In genomic region chr11:71255323-71255722, GRCh38 we compare ENCODE assay signal across 27 cellular contexts. TPM values are rescaled to one million over a fixed set of nuclear protein-coding genes. Genes with fewer than 3 reads are reported as not detected.
A peak's percentile ranks its signal among the peaks of the same experiment; 100 is the strongest.
DNase-seq lines count a peak whose midpoint lies in the region; ATAC-seq, FAIRE-seq and TF ChIP-seq lines count a peak whose summit lies in the region.
"Had no signal": no experiment of that assay in that cellular context is flagged by ENCODE, and none has a peak within 500 bp of the region (broad histone marks: within the 10 kb centered on the region; RNA-seq: fewer than 3 reads in every experiment).

No MANE protein-coding gene starts in this region.

- H3K79me2 ChIP-seq in HepG2 (ENCODE audit: insufficient read depth, low read length), result peaks cover 9% of the 10 kb centered on the region
- peaks cover 6 to 11% of the 10 kb centered on the region in 2 experiments for H3K79me2 ChIP-seq in H1 (ENCODE audit: control insufficient read depth in 1 of 2, insufficient read depth in 2 of 2, low read length in 2 of 2)

- H3K14ac ChIP-seq in H1 (ENCODE audit: insufficient read length), result no peak overlapping the region

- H3K27me3 ChIP-seq in HepG2 (ENCODE audit: control insufficient read depth in 1 of 2, insufficient read depth in 2 of 2, low read length in 2 of 2) (no peaks in the 10 kb centered on the region; a peak in 1 of 5 replicates), right lobe of liver (no peaks in the 10 kb centered on the region), H1 (replicated peaks in 1 of 4; ENCODE audit: control insufficient read depth in 3 of 4, extremely low read depth in 1 of 4, insufficient read depth in 3 of 4, low read length in 3 of 4) (no peaks in the 10 kb centered on the region; a peak in 1 of 7 replicates)

- intact Hi-C loops in HepG2 (cut with micrococcal nuclease; ENCODE audit: unreplicated experiment), result no loop called here
- intact Hi-C loops in right lobe of liver (cut with DNase I), result no loop called here
- intact Hi-C loops in mucosa of descending colon (cut with DNase I, micrococcal nuclease), result no loop called here

- H3K23me2 ChIP-seq in H1 (ENCODE audit: low read depth, low read length), result peaks cover 15% of the 10 kb centered on the region; the same call in 1 of the 2 replicates

- CTCF ChIA-PET in HepG2 (lab: Yijun Ruan, JAX; ENCODE audit: low intra/inter-chr PET ratio, low total read pairs), result no interaction called here
- CTCF ChIA-PET in H1 (lab: Charles Lee; ENCODE audit: partially characterized antibody), result interaction anchor here (0.9 to 2.1 kb wide), 10 partner anchors 8 to 192 kb away, joined by 3 to 6 read pairs (median 4); no protein-coding TSS in a partner anchor

- H3K23ac ChIP-seq in H1 (ENCODE audit: insufficient read length), result no peak overlapping the region

- H3K4me3 ChIP-seq in HepG2 (replicated peaks in 1 of 3; ENCODE audit: insufficient read depth in 1 of 3, low read depth in 2 of 3, low read length in 3 of 3) (no peak overlapping the region), right lobe of liver (no peak overlapping the region), H1 (ENCODE audit: extremely low read depth in 1 of 4, insufficient read depth in 2 of 4, low read depth in 3 of 4, low read length in 4 of 4) (no peak overlapping the region), mucosa of descending colon (no peak overlapping the region)
- H3K4me3 ChIP-seq: adrenal gland, BLaER1, K562, skin epidermis had no signal

- H2BK120ac ChIP-seq in H1 (replicated peaks; ENCODE audit: low read depth, low read length), result no peak overlapping the region

- POLR2A ChIA-PET in HepG2 (lab: Yijun Ruan, JAX) (no interaction called here), H1 (lab: Charles Lee; ENCODE audit: partially characterized antibody) (interaction anchor here (2.0 to 3.0 kb wide), 2 partner anchors 9 to 11 kb away, joined by 13 to 34 read pairs; no protein-coding TSS in a partner anchor)

- no peaks in the 10 kb centered on the region; the same call in 1 of the 2 replicates for H3K79me1 ChIP-seq in H1 (ENCODE audit: low read depth, low read length)

- TF ChIP-seq CTCF in HepG2 (CRISPR knock-in tag; IDR thresholded peaks at IDR 0.05) (no peak), right lobe of liver (IDR thresholded peaks at IDR 0.05) (no peak), H1 (IDR thresholded peaks at IDR 0.05; ENCODE audit: control extremely low read depth in 1 of 3, insufficient read depth in 1 of 3, low read depth in 1 of 3, low read length in 3 of 3) (no peak), mucosa of descending colon (IDR thresholded peaks at IDR 0.05) (no peak)

- 93% methylated on average over 5 of the region's 5 CpGs for WGBS in HepG2 (ENCODE audit: low lambda C conversion rate)
- WGBS in right lobe of liver (ENCODE audit: insufficient coverage, low coverage, low lambda C conversion rate, missing lambda C conversion rate), result 67% methylated on average over 5 of the region's 5 CpGs
- WGBS in H1 (ENCODE audit: extremely low coverage in 1 of 2, insufficient coverage in 1 of 2, insufficient read length in 1 of 2, insufficient replicate concordance in 2 of 2, low coverage in 1 of 2, low lambda C conversion rate in 2 of 2, missing lambda C conversion rate in 1 of 2), 2 experiments, result 84% methylated on average over 5 of the region's 5 CpGs; no CpG with 5 or more reads in 1 of the 2 experiments

- no peak overlapping the region for H3K4me2 ChIP-seq in HepG2 (ENCODE audit: low read depth, low read length)
- peak overlapping the region in 1 of 2 experiments; percentile 32; a peak in 1 of 4 replicates for H3K4me2 ChIP-seq in H1 (ENCODE audit: insufficient read depth in 1 of 2, low read depth in 2 of 2, low read length in 2 of 2)
- H3K4me2 ChIP-seq: BLaER1 had no signal

- no TSS peak for BruUV-seq in HepG2 (replicated peaks; lab: Mats Ljungman, UMichigan)

- no peaks in the 10 kb centered on the region for H3K36me3 ChIP-seq in HepG2 (replicated peaks in 1 of 2; ENCODE audit: control insufficient read depth in 1 of 2, insufficient read depth in 2 of 2, low read length in 2 of 2)
- H3K36me3 ChIP-seq in right lobe of liver, result no peaks in the 10 kb centered on the region
- no peaks in the 10 kb centered on the region for H3K36me3 ChIP-seq in H1 (ENCODE audit: control insufficient read depth in 2 of 4, insufficient read depth in 4 of 4, low read length in 3 of 4)
- H3K36me3 ChIP-seq in mucosa of descending colon (ENCODE audit: low read depth), result no peaks in the 10 kb centered on the region
- H3K36me3 ChIP-seq: adrenal gland, BLaER1, neutrophil had no signal

- peak overlapping the region; percentile 26 for H4K91ac ChIP-seq in H1 (replicated peaks; ENCODE audit: insufficient read length, low read length)

- TF ChIP-seq RAD21 in HepG2 (CRISPR knock-in tag; IDR thresholded peaks at IDR 0.05), result no peak
- no peak for TF ChIP-seq RAD21 in H1 (IDR thresholded peaks at IDR 0.05 in 1 of 2, conservative IDR thresholded peaks at IDR 0.05 in 1 of 2; ENCODE audit: low read depth in 2 of 2, low read length in 2 of 2)

- no peak overlapping the region for H4K5ac ChIP-seq in H1 (ENCODE audit: insufficient read length, low read depth, low read length)

- no peak overlapping the region for H4K8ac ChIP-seq in H1 (ENCODE audit: extremely low read depth, insufficient read depth, low read length)

- peak overlapping the region; percentile 92; the same call in 1 of the 2 replicates for H2BK12ac ChIP-seq in H1 (ENCODE audit: low read depth, low read length)

- no peak overlapping the region for H3K18ac ChIP-seq in H1 (ENCODE audit: extremely low read depth, low read length)

- ATAC-seq in HepG2 (no peak), right lobe of liver (no peak), mucosa of descending colon (peak; percentile 24), HG03095 (IDR thresholded peaks at IDR 0.05; ENCODE audit: unreplicated experiment) (no peak)
- ATAC-seq: activated CD8-positive, alpha-beta memory T cell treated with anti-CD3 and anti-CD28 coated beads, Interleukin-2, amount 10 ng/mL, durations not matched to agents 7 days and 5 days; K562 had no signal

- H3K4ac ChIP-seq in H1 (replicated peaks; ENCODE audit: insufficient read length, low read depth, low read length), result no peak overlapping the region

- peak overlapping the region; percentile 90; the same call in 1 of the 2 replicates for H2BK20ac ChIP-seq in H1 (ENCODE audit: low read length)

- TF ChIP-seq EP300 in HepG2 (IDR thresholded peaks at IDR 0.05; ENCODE audit: low read depth in 2 of 2, low read length in 2 of 2) (no peak), HepG2 (CRISPR knock-in tag; IDR thresholded peaks at IDR 0.05; ENCODE audit: borderline replicate concordance) (no peak), H1 (IDR thresholded peaks at IDR 0.05; ENCODE audit: borderline replicate concordance in 1 of 2, low read depth in 2 of 2, low read length in 2 of 2) (no peak)

- no peak for DNase-seq in HepG2 (ENCODE audit: low spot score)
- no peak for DNase-seq in right lobe of liver
- no peak for DNase-seq in H1 (ENCODE audit: low read depth in 1 of 2, low spot score in 2 of 2)
- peak in 1 of 3 donors; percentile 46 for DNase-seq in mucosa of descending colon
- no peak for DNase-seq in COR-L47 (lab: John Stamatoyannopoulos, UW)
- no peak for DNase-seq in AML-193 (lab: John Stamatoyannopoulos, UW)
- no peak for DNase-seq in stimulated activated CD4-positive, alpha-beta T cell treated with anti-CD3 and anti-CD28 coated beads, Interleukin-4, amount 100 ng/mL, for 24 hours
- DNase-seq: activated CD4-positive, alpha-beta T cell treated with anti-CD3 and anti-CD28 coated beads, Interleukin-2, amount 10 ng/mL, durations not matched to agents 24 days and 14 days; activated CD8-positive, alpha-beta memory T cell treated with anti-CD3 and anti-CD28 coated beads, Interleukin-2, amount 10 ng/mL, durations not matched to agents 7 days and 5 days; activated naive CD4-positive, alpha-beta T cell treated with Interleukin-2 at 50 U/mL for 16 hours; activated T-cell treated with anti-CD3 and anti-CD28 coated beads, Interleukin-2, amount 50 U/mL, for 48 hours; adrenal gland; HCEC 1CT; kidney; NCI-H1105; Right ventricle myocardium superior; stimulated activated CD4-positive, alpha-beta T cell treated with anti-CD3 and anti-CD28 coated beads, Interleukin-1b, Interleukin-23, amount 100 ng/mL, for 48 hours; trophoblast cell had no signal

- H3K56ac ChIP-seq in H1 (replicated peaks; ENCODE audit: insufficient read length, low read depth, low read length), result no peak overlapping the region

- TF ChIP-seq POLR2A in HepG2 (IDR thresholded peaks at IDR 0.05; ENCODE audit: insufficient read depth in 1 of 2, low read depth in 2 of 2, low read length in 2 of 2), result no peak
- TF ChIP-seq POLR2A in right lobe of liver (IDR thresholded peaks at IDR 0.05), result no peak
- TF ChIP-seq POLR2A in H1 (IDR thresholded peaks at IDR 0.05; ENCODE audit: control extremely low read depth in 1 of 2, low read depth in 2 of 2, low read length in 2 of 2), result no peak

- H3K4me1 ChIP-seq in HepG2 (ENCODE audit: insufficient read depth, low read length) (peaks cover 41% of the 10 kb centered on the region), right lobe of liver (peaks cover 0 to 7% (median 3%) of the 10 kb centered on the region in 4 donors), H1 (replicated peaks in 1 of 4; ENCODE audit: control insufficient read depth in 3 of 4, insufficient read depth in 4 of 4, low read length in 3 of 4) (peaks cover 8 to 26% (median 19%) of the 10 kb centered on the region in 4 experiments), mucosa of descending colon (ENCODE audit: low read depth) (no peaks in the 10 kb centered on the region)

- in situ Hi-C loops in HepG2 (cut with HindIII; ENCODE audit: extremely low pct_ligation_motif_present, low pct_unique_long_range_greater_than_20kb), result no loop called here

- H3K9me3 ChIP-seq in HepG2 (ENCODE audit: low read length) (peaks cover 8% of the 10 kb centered on the region; the same call in 1 of the 2 replicates), right lobe of liver (no peaks in the 10 kb centered on the region), H1 (ENCODE audit: insufficient read depth in 2 of 2, low read depth in 1 of 2, low read length in 1 of 2) (peaks cover 0 to 2% of the 10 kb centered on the region in 2 experiments; a peak in 2 of 4 replicates), mucosa of descending colon (peaks cover 4% of the 10 kb centered on the region)
- H3K9me3 ChIP-seq: adrenal gland, neutrophil had no signal

- H2AK5ac ChIP-seq in H1 (ENCODE audit: low read depth, low read length), result 0 out of 2 replicates have a peak overlapping the region, but pooled peaks have one; percentile 25

- H4K20me1 ChIP-seq in HepG2 (ENCODE audit: insufficient read depth, low read length), result no peaks in the 10 kb centered on the region
- peaks cover 0 to 2% of the 10 kb centered on the region in 2 experiments for H4K20me1 ChIP-seq in H1 (replicated peaks in 1 of 2; ENCODE audit: control insufficient read depth in 1 of 2, insufficient read depth in 2 of 2, low read length in 2 of 2)

- FAIRE-seq in HepG2 (lab: Jason Lieb, UNC) (no peak), H1 (lab: Jason Lieb, UNC) (no peak)
- FAIRE-seq: endothelial cell of umbilical vein, GM18507, K562, kidney had no signal

- no peak overlapping the region for H2BK5ac ChIP-seq in H1 (ENCODE audit: low read depth, low read length)

- H3K27ac ChIP-seq in HepG2 (ENCODE audit: extremely low read length, insufficient read depth, low read length) (no peak overlapping the region), right lobe of liver (no peak overlapping the region), H1 (ENCODE audit: low read depth, low read length) (no peak overlapping the region)
- H3K27ac ChIP-seq: adrenal gland, BLaER1, neutrophil, skin epidermis had no signal

- H3K9ac ChIP-seq in HepG2 (ENCODE audit: insufficient read depth, low read depth, low read length) (no peak overlapping the region), H1 (replicated peaks in 1 of 4; ENCODE audit: extremely low read depth in 1 of 4, low read depth in 3 of 4, low read length in 3 of 4) (no peak overlapping the region; a peak in 1 of 7 replicates)
- H3K9ac ChIP-seq: BLaER1 had no signal

- H2AFZ ChIP-seq in HepG2 (ENCODE audit: low read length) (no peak overlapping the region), H1 (ENCODE audit: low read length) (no peak overlapping the region)

- peak overlapping the region; percentile 40; the same call in 1 of the 2 replicates for H2BK15ac ChIP-seq in H1 (ENCODE audit: low read length)

RNA-seq across cellular contexts. Expression of gene SHANK2, which starts 2.9 kb away (rescaled TPM):
- total RNA-seq in HepG2 (2016; rRNA removed; fragmentation: Illumina TruSeq; extraction: Trizol) (10.2 and 10.5 TPM in 2 replicates), right lobe of liver (10 to 100 TPM; 21.9 to 50.3 (median 30.9) TPM), mucosa of descending colon (10 to 100 TPM; 25.8 to 58.0 (median 38.7) TPM)
- total RNA-seq in HepG2 (2016; cell fraction: cytosol; rRNA removed; fragmentation: Illumina TruSeq; extraction: Trizol; ENCODE audit: low read depth), result 21.4 and 22.4 TPM in 2 replicates
- total RNA-seq in HepG2 (2016; cell fraction: insoluble cytoplasmic fraction; rRNA removed; fragmentation: Illumina TruSeq; extraction: Trizol), result 10.1 and 10.2 TPM in 2 replicates
- total RNA-seq in HepG2 (2016; cell fraction: membrane; rRNA removed; fragmentation: Illumina TruSeq; extraction: Trizol), result 14.0 and 14.5 TPM in 2 replicates
- 30.8 and 38.1 TPM in 2 replicates for total RNA-seq in HepG2 (2016; cell fraction: nucleus; rRNA removed; fragmentation: Illumina TruSeq; extraction: Trizol)
- polyA plus RNA-seq in HepG2 (2011; rRNA removed) (13.0 and 16.0 TPM in 2 replicates), H1 (2011; rRNA removed) (10.1 and 15.5 TPM in 2 replicates)
- polyA plus RNA-seq in HepG2 (2011; cell fraction: cytosol; rRNA removed), result 8.0 and 9.2 TPM in 2 replicates
- polyA plus RNA-seq in HepG2 (2011; cell fraction: nucleus; rRNA removed), result 60.2 and 68.0 TPM in 2 replicates
- polyA plus RNA-seq in HepG2 (2012), result 11.6 and 14.7 TPM in 2 replicates
- polyA plus RNA-seq in HepG2 (2016; cell fraction: cytosol; fragmentation: Illumina TruSeq; extraction: Trizol; ENCODE audit: low read depth), result 1.2 and 1.3 TPM in 2 replicates
- polyA plus RNA-seq in HepG2 (2016; cell fraction: insoluble cytoplasmic fraction; fragmentation: Illumina TruSeq; extraction: Trizol; ENCODE audit: low read depth), result 5.5 and 10.0 TPM in 2 replicates
- 2.4 and 3.2 TPM in 2 replicates for polyA plus RNA-seq in HepG2 (2016; cell fraction: membrane; fragmentation: Illumina TruSeq; extraction: Trizol; ENCODE audit: low read depth)
- 26.0 and 26.8 TPM in 2 replicates for polyA plus RNA-seq in HepG2 (2016; cell fraction: nucleus; fragmentation: Illumina TruSeq; extraction: Trizol; ENCODE audit: insufficient read depth, low read depth)
- polyA minus RNA-seq in HepG2 (2011; rRNA and poly(A)+ RNA removed; ENCODE audit: low replicate concordance), result 0.21 and 90.9 TPM in 2 replicates
- 22.8 and 29.4 TPM in 2 replicates for polyA minus RNA-seq in HepG2 (2011; cell fraction: cytosol; rRNA and poly(A)+ RNA removed)
- polyA minus RNA-seq in HepG2 (2011; cell fraction: nucleus; rRNA and poly(A)+ RNA removed), result 98.9 and 104 TPM in 2 replicates
- total RNA-seq in H1 (2021; fragmentation: NEBNext Ultra II Directional; extraction: Animal tissue kit (Norgen Biotek cat#: 25700)), result 52.9 and 54.2 TPM in 2 replicates
- 7.8 TPM for polyA plus RNA-seq in H1 (2011; cell fraction: cytosol; rRNA removed)
- 41.3 TPM for polyA plus RNA-seq in H1 (2011; cell fraction: nucleus; rRNA removed)
- polyA plus RNA-seq in H1 (2012, experiment 1 of 2), result 17.0 to 20.3 TPM (median 18.5 TPM) in 4 replicates
- 2.9 TPM for polyA plus RNA-seq in H1 (2012, experiment 2 of 2)
- 16.9 TPM for polyA plus RNA-seq in H1 (2013, experiment 1 of 2)
- polyA plus RNA-seq in H1 (2013, experiment 2 of 2), result 15.7 TPM
- 46.2 and 59.3 TPM in 2 replicates for polyA minus RNA-seq in H1 (2011; rRNA and poly(A)+ RNA removed)
- 35.2 TPM for polyA minus RNA-seq in H1 (2011; cell fraction: cytosol; rRNA and poly(A)+ RNA removed)
- polyA minus RNA-seq in H1 (2011; cell fraction: nucleus; rRNA and poly(A)+ RNA removed), result 103 TPM
- total RNA-seq: activated CD4-positive, alpha-beta T cell treated with anti-CD3 and anti-CD28 coated beads, Interleukin-2, amount 10 ng/mL, durations not matched to agents 24 days and 14 days; activated CD8-positive, alpha-beta memory T cell treated with anti-CD3 and anti-CD28 coated beads, Interleukin-2, amount 10 ng/mL, durations not matched to agents 7 days and 5 days; endothelial cell of umbilical vein; M059J; T-helper 2 cell treated with Interferon-gamma antibody and Interleukin-4, amounts not matched to agents 100 ng/mL and 5 ng/mL, for 36 hours had no signal
- polyA plus RNA-seq: endothelial cell of umbilical vein had no signal
